ENCODE assay signal across 1 cellular context in the genomic region with DNA sequence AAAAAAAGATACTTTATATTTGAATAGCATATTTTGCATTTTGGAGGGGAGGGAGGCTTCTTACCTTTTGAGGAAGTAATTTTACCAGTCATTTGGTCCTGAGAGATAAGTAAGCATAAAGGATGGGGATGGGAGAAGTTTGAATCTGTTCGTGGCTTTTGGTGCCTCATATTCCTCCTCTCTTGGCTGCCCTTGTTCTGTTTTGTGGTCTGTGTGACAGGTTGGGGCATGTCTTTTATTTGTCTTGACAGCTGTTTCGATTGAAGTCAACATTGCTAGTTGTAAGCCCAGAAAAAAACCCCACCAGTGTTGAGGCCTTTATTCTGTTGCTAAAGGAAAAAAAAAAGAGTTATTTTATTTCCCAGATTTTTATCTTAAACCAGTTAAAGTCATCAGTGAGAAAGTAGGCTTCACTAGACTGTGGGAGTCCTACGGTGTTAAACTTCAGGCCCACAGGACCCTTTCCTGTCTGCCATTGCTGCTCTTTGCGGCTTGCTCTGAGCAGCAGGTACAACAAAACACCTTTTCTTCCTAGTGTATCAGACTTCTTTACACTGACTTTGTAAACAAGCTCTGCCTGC.
A peak's percentile ranks its signal among the peaks of the same experiment; 100 is the strongest.
TF ChIP-seq lines count a peak whose summit lies in the region.

No MANE protein-coding gene starts in this region.

TF ChIP-seq in GM12878, 131 proteins besides CTCF, POLR2A, EP300 and RAD21 (continued from another document):
- TF ChIP-seq ATF2 (IDR thresholded peaks at IDR 0.05; ENCODE audit: low read length) = peak; percentile 69
- peak; percentile 89 for TF ChIP-seq NFIC (IDR thresholded peaks at IDR 0.05; ENCODE audit: low read depth, low read length)
- TF ChIP-seq TCF7 (IDR thresholded peaks at IDR 0.05; ENCODE audit: borderline replicate concordance) = peak; percentile 72; the same call in 1 of the 2 replicates
- no peak for TF ChIP-seq RELA (IDR thresholded peaks at IDR 0.05; ENCODE audit: borderline replicate concordance, partially characterized antibody)
- TF ChIP-seq PBX3 (IDR thresholded peaks at IDR 0.05; ENCODE audit: insufficient replicate concordance, low read depth, low read length) = peak; percentile 47
- TF ChIP-seq MEF2B (IDR thresholded peaks at IDR 0.05; ENCODE audit: partially characterized antibody, poor library complexity, severe bottlenecking) = peak; percentile 15
- TF ChIP-seq BRCA1 (IDR thresholded peaks at IDR 0.05; ENCODE audit: low read depth, low read length) = no peak
- peak; percentile 78 for TF ChIP-seq RELB (IDR thresholded peaks at IDR 0.05; ENCODE audit: low read depth)
- TF ChIP-seq CREM (IDR thresholded peaks at IDR 0.05; ENCODE audit: low read depth) = peak; percentile 63; the same call in 1 of the 2 replicates
- peak; percentile 62 for TF ChIP-seq ZNF384 (IDR thresholded peaks at IDR 0.05; ENCODE audit: borderline replicate concordance, low read depth, low read length)
- TF ChIP-seq PML (IDR thresholded peaks at IDR 0.05; ENCODE audit: low read length) = peak; percentile 80
- TF ChIP-seq YY1 (IDR thresholded peaks at IDR 0.05; ENCODE audit: low read depth, low read length) = peak; percentile 40; the same call in 1 of the 2 replicates
- TF ChIP-seq SP1 (IDR thresholded peaks at IDR 0.05; ENCODE audit: low read depth, low read length) = peak; percentile 69
- peak; percentile 80 for TF ChIP-seq IKZF1 (conservative IDR thresholded peaks at IDR 0.05)
- TF ChIP-seq SPI1 (IDR thresholded peaks at IDR 0.05; ENCODE audit: borderline replicate concordance, insufficient read depth, low read depth, low read length) = no peak
- TF ChIP-seq PKNOX1 (IDR thresholded peaks at IDR 0.05) = peak; percentile 71
- TF ChIP-seq, protein P1, sequence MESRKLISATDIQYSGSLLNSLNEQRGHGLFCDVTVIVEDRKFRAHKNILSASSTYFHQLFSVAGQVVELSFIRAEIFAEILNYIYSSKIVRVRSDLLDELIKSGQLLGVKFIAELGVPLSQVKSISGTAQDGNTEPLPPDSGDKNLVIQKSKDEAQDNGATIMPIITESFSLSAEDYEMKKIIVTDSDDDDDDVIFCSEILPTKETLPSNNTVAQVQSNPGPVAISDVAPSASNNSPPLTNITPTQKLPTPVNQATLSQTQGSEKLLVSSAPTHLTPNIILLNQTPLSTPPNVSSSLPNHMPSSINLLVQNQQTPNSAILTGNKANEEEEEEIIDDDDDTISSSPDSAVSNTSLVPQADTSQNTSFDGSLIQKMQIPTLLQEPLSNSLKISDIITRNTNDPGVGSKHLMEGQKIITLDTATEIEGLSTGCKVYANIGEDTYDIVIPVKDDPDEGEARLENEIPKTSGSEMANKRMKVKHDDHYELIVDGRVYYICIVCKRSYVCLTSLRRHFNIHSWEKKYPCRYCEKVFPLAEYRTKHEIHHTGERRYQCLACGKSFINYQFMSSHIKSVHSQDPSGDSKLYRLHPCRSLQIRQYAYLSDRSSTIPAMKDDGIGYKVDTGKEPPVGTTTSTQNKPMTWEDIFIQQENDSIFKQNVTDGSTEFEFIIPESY (IDR thresholded peaks at IDR 0.05) = no peak
- TF ChIP-seq ZNF687 (IDR thresholded peaks at IDR 0.05) = peak; percentile 77
- TF ChIP-seq, protein P2, sequence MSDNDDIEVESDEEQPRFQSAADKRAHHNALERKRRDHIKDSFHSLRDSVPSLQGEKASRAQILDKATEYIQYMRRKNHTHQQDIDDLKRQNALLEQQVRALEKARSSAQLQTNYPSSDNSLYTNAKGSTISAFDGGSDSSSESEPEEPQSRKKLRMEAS (IDR thresholded peaks at IDR 0.05; ENCODE audit: low read depth, low read length) = no peak
- TF ChIP-seq RFX5 (IDR thresholded peaks at IDR 0.05; ENCODE audit: low read depth, low read length) = no peak
- TF ChIP-seq ATF7 (IDR thresholded peaks at IDR 0.05; ENCODE audit: low read depth) = peak; percentile 66
- peak; percentile 44; the same call in 1 of the 2 replicates for TF ChIP-seq BACH1 (IDR thresholded peaks at IDR 0.05; ENCODE audit: borderline replicate concordance)
- no peak for TF ChIP-seq FOS (IDR thresholded peaks at IDR 0.05; ENCODE audit: borderline replicate concordance, extremely low read depth, insufficient read length)
- TF ChIP-seq BHLHE40 (IDR thresholded peaks at IDR 0.05; ENCODE audit: borderline replicate concordance in 1 of 2, low read depth in 2 of 2, low read length in 1 of 2) = no peak
- TF ChIP-seq MLLT1 (IDR thresholded peaks at IDR 0.05) = 0 out of 2 replicates have a peak, but pooled peaks have one; percentile 61
